Comparison of ENCODE assay signal across 30 cellular contexts in genomic region chr3:94619643-94620042, GRCh38.
"Had no signal": no experiment of that assay in that cellular context is flagged by ENCODE, and none has a peak within 500 bp of the region (broad histone marks: within the 10 kb centered on the region; RNA-seq: fewer than 3 reads in every experiment).

No MANE protein-coding gene starts in this region.

- H3K36me3 ChIP-seq: ascending aorta, Peyer's patch, SJSA1, WERI-Rb-1 had no signal

- H3K27ac ChIP-seq: ascending aorta, KMS-11, Peyer's patch, SJSA1, WERI-Rb-1 had no signal

- DNase-seq: activated CD4-positive, alpha-beta memory T cell treated with anti-CD3 and anti-CD28 coated beads, Interleukin-2, amount 10 ng/mL, durations not matched to agents 7 days and 5 days; activated CD4-positive, alpha-beta T cell treated with anti-CD3 and anti-CD28 coated beads for 1 hour; activated CD4-positive, alpha-beta T cell treated with anti-CD3 and anti-CD28 coated beads for 48 hours; activated CD4-positive, CD25-positive, alpha-beta regulatory T cell; activated CD8-positive, alpha-beta memory T cell treated with anti-CD3 and anti-CD28 coated beads for 24 hours; activated CD8-positive, alpha-beta memory T cell treated with anti-CD3 and anti-CD28 coated beads, Interleukin-2, amount 10 ng/mL, durations not matched to agents 7 days and 5 days; activated CD8-positive, alpha-beta memory T cell treated with anti-CD3 and anti-CD28 coated beads, Interleukin-2, amount 50 U/mL, for 48 hours; activated effector memory CD4-positive, alpha-beta T cell treated with Interleukin-2 at 50 U/mL for 16 hours; activated naive CD4-positive, alpha-beta T cell; activated naive CD8-positive, alpha-beta T cell treated with anti-CD3 and anti-CD28 coated beads, Interleukin-2, amount 10 ng/mL, durations not matched to agents 7 days and 5 days; activated T-cell treated with anti-CD3 and anti-CD28 coated beads, Interleukin-2, amount 50 U/mL, for 48 hours; amygdala; NCI-H1092 treated with DMSO at 0.1 percent for 48 hours; NCI-H1417 treated with DMSO at 0.1 percent for 48 hours; NCI-H187 treated with DMSO at 0.1 percent for 48 hours; NCI-H2081; NCI-H2171 treated with DMSO at 0.1 percent for 48 hours; NCI-H2227 treated with DMSO at 0.1 percent for 48 hours; NCI-H446; NCI-H510A treated with DMSO at 0.1 percent for 48 hours; NCI-H526 treated with DMSO at 0.1 percent for 48 hours; NCI-H774; Peyer's patch; RPMI8226; SHP77 treated with DMSO at 0.1 percent for 48 hours; T1000; WERI-Rb-1 had no signal

- H3K9me3 ChIP-seq: ascending aorta, Peyer's patch, SJSA1 had no signal

- H3K9ac ChIP-seq: KMS-11 had no signal

- H3K27me3 ChIP-seq: ascending aorta, Peyer's patch, SJSA1 had no signal

- H3K4me2 ChIP-seq: KMS-11 had no signal

- ATAC-seq: activated CD8-positive, alpha-beta memory T cell treated with anti-CD3 and anti-CD28 coated beads, Interleukin-2, amount 10 ng/mL, durations not matched to agents 7 days and 5 days had no signal

- H3K4me1 ChIP-seq: ascending aorta, Peyer's patch had no signal

- H3K4me3 ChIP-seq: ascending aorta, Peyer's patch, SJSA1 had no signal
